Comparison of ENCODE assay signal across 8 cellular contexts in genomic region chr6:13327691-13328075, GRCh38. TPM values are rescaled to one million over a fixed set of nuclear protein-coding genes. Genes with fewer than 3 reads are reported as not detected.
DNase-seq lines count a peak whose midpoint lies in the region; ATAC-seq, FAIRE-seq and TF ChIP-seq lines count a peak whose summit lies in the region.

No MANE protein-coding gene starts in this region.

- H3K4me2 ChIP-seq in DOHH2 (ENCODE audit: low read length) (peak overlapping the region; percentile 85), GM12878 (ENCODE audit: control insufficient read depth, insufficient read depth) (peak overlapping the region; percentile 75)

- H3K9ac ChIP-seq in GM12878 (ENCODE audit: control insufficient read depth, insufficient read depth, low read length) = peak overlapping the region; percentile 86

- TF ChIP-seq RAD21 in GM12878 (IDR thresholded peaks at IDR 0.05; ENCODE audit: insufficient read depth, low read depth, low read length) = 0 out of 2 replicates have a peak, but pooled peaks have one; percentile 3

- POLR2A ChIA-PET in GM12878 (lab: Charles Lee) = interaction anchor here (1.2 to 4.0 kb wide), 8 partner anchors 13 to 109 kb away, joined by 3 to 22 read pairs (median 8); no protein-coding TSS in a partner anchor

- H3K79me2 ChIP-seq in DOHH2 (ENCODE audit: control insufficient read depth, low read length) = peaks cover 6% of the 10 kb centered on the region; the same call in 1 of the 2 replicates
- H3K79me2 ChIP-seq in GM12878 (ENCODE audit: control insufficient read depth, insufficient read depth, low read length) = peaks cover 11% of the 10 kb centered on the region

- SMC1A ChIA-PET in GM12878 (lab: Charles Lee; ENCODE audit: uncharacterized antibody, unreplicated experiment) = interaction anchor here (0.7 to 7.5 kb wide), 24 partner anchors 10 to 434 kb away, joined by 3 to 119 read pairs (median 4); no protein-coding TSS in a partner anchor

- H3F3A ChIP-seq in DOHH2 (ENCODE audit: control insufficient read depth, insufficient read depth) = peaks cover 6% of the 10 kb centered on the region; the same call in 1 of the 2 replicates

- H3K27me3 ChIP-seq in DOHH2 (ENCODE audit: control insufficient read depth, low read length) = no peaks in the 10 kb centered on the region
- no peaks in the 10 kb centered on the region for H3K27me3 ChIP-seq in GM12878 (replicated peaks in 1 of 2; ENCODE audit: control insufficient read depth in 2 of 2, insufficient read depth in 2 of 2, low read length in 1 of 2)
- H3K27me3 ChIP-seq in lung (ENCODE audit: control insufficient read depth, insufficient read depth) = no peaks in the 10 kb centered on the region
- no peaks in the 10 kb centered on the region for H3K27me3 ChIP-seq in aorta (ENCODE audit: control insufficient read depth in 1 of 2, insufficient read depth in 2 of 2, low read length in 1 of 2)

- H3K9me2 ChIP-seq in DOHH2 (replicated peaks; ENCODE audit: control insufficient read depth, low read length) = no peaks in the 10 kb centered on the region

- TF ChIP-seq EP300 in GM12878 (IDR thresholded peaks at IDR 0.05; ENCODE audit: borderline replicate concordance in 1 of 2, control insufficient read depth in 1 of 2, low read depth in 2 of 2, low read length in 2 of 2) = no peak

- peak overlapping the region; percentile 95 for H2AFZ ChIP-seq in GM12878 (ENCODE audit: control insufficient read depth, low read depth, low read length)

- BruUV-seq in GM12878 (replicated peaks; lab: Mats Ljungman, UMichigan) = no TSS peak

- H3K4me1 ChIP-seq in DOHH2 (ENCODE audit: control insufficient read depth, low read length) (peaks cover 18% of the 10 kb centered on the region), GM12878 (ENCODE audit: control insufficient read depth, insufficient read depth, low read length) (peaks cover 5% of the 10 kb centered on the region; the same call in 1 of the 2 replicates), lung (ENCODE audit: control insufficient read depth in 2 of 2, insufficient read depth in 2 of 2, low read length in 2 of 2) (no peaks in the 10 kb centered on the region), aorta (ENCODE audit: control insufficient read depth in 1 of 2, insufficient read depth in 2 of 2, low read length in 2 of 2) (no peaks in the 10 kb centered on the region)

- H3K9me3 ChIP-seq in DOHH2 (ENCODE audit: control insufficient read depth, insufficient read depth, low read length) (no peaks in the 10 kb centered on the region), GM12878 (replicated peaks; ENCODE audit: control insufficient read depth, insufficient read depth, low read length) (no peaks in the 10 kb centered on the region), lung (ENCODE audit: control insufficient read depth in 2 of 2, insufficient read depth in 1 of 2, low read length in 1 of 2) (no peaks in the 10 kb centered on the region), aorta (ENCODE audit: control insufficient read depth, low read length) (no peaks in the 10 kb centered on the region)

- H3K36me3 ChIP-seq in DOHH2 (ENCODE audit: control insufficient read depth, low read length) = no peaks in the 10 kb centered on the region; the same call in 1 of the 2 replicates
- peaks cover 0 to 13% of the 10 kb centered on the region in 2 experiments; a peak in 2 of 4 replicates for H3K36me3 ChIP-seq in GM12878 (ENCODE audit: control insufficient read depth in 2 of 2, insufficient read depth in 2 of 2, low read length in 1 of 2)
- H3K36me3 ChIP-seq in lung (ENCODE audit: control insufficient read depth in 2 of 2, insufficient read depth in 2 of 2, low read length in 2 of 2) = peaks cover 3 to 11% of the 10 kb centered on the region in 2 donors
- H3K36me3 ChIP-seq in aorta (ENCODE audit: control insufficient read depth in 1 of 2, insufficient read depth in 2 of 2, low read length in 1 of 2) = no peaks in the 10 kb centered on the region

- no peaks in the 10 kb centered on the region for H4K20me1 ChIP-seq in DOHH2 (ENCODE audit: control insufficient read depth, insufficient read depth, low read depth, low read length)
- H4K20me1 ChIP-seq in GM12878 (ENCODE audit: control insufficient read depth, insufficient read depth) = no peaks in the 10 kb centered on the region

- intact Hi-C loops in GM12878 (cut with micrococcal nuclease; ENCODE audit: unreplicated experiment) (loop anchor here (1.0 to 2.0 kb wide), 3 partner anchors 23 to 98 kb away; no protein-coding TSS in a partner anchor), aorta (cut with DNase I) (loop anchor here in 1 of 2 donors (2.0 to 5.0 kb wide), 3 partner anchors 95 to 417 kb away; no protein-coding TSS in a partner anchor)

- RAD21 ChIA-PET in GM12878 (lab: Charles Lee; ENCODE audit: unreplicated experiment) = interaction anchor here (0.5 to 10.2 kb wide), 13 partner anchors 10 to 1616 kb away, joined by 3 to 124 read pairs (median 5); partner anchors contain the start of gene NOL7

- no peak overlapping the region for H3K27ac ChIP-seq in DOHH2 (ENCODE audit: low read depth, low read length)
- H3K27ac ChIP-seq in GM12878 (ENCODE audit: control insufficient read depth, insufficient read depth) = peak overlapping the region; percentile 87
- peak overlapping the region; percentile 37 to 92 for H3K27ac ChIP-seq in lung (ENCODE audit: low read depth in 1 of 2, low read length in 1 of 2)
- H3K27ac ChIP-seq in aorta (ENCODE audit: low read depth in 1 of 2, low read length in 2 of 2) = no peak overlapping the region

- ATAC-seq in GM12878 (peak; percentile 32), lung (ENCODE audit: insufficient read depth, low FRiP score) (no peak), aorta (ENCODE audit: low FRiP score) (no peak)

- under 1% methylated on average over 10 of the region's 10 CpGs for WGBS in GM12878 (ENCODE audit: insufficient coverage, insufficient replicate concordance, low lambda C conversion rate, missing lambda C conversion rate)
- 0 to 1% methylated on average over 10 of the region's 10 CpGs for WGBS in lung, 2 donors
- 0% methylated on average over 10 of the region's 10 CpGs for WGBS in aorta, 2 donors

- CTCF ChIA-PET in GM12878 (lab: Yijun Ruan, JAX) = interaction anchor here (1.0 to 9.6 kb wide), 10 partner anchors 24 to 416 kb away, joined by 3 to 169 read pairs (median 23); partner anchors contain the start of genes NOL7 and SIRT5

- no peak for TF ChIP-seq CTCF in DOHH2 (IDR thresholded peaks at IDR 0.05; ENCODE audit: low read depth, low read length, poor library complexity, severe bottlenecking)
- no peak for TF ChIP-seq CTCF in GM12878 (IDR thresholded peaks at IDR 0.05 in 2 of 3, conservative IDR thresholded peaks at IDR 0.05 in 1 of 3; ENCODE audit: control insufficient read depth in 2 of 3, extremely low read depth in 1 of 3, insufficient read depth in 1 of 3, low read depth in 3 of 3, low read length in 3 of 3)
- TF ChIP-seq CTCF in lung (IDR thresholded peaks at IDR 0.05; ENCODE audit: control extremely low read depth, extremely low read depth) = no peak

- DNase-seq in KG1 (lab: John Stamatoyannopoulos, UW) (peak; percentile 62), GM12878 (ENCODE audit: low read depth, low spot score) (no peak), lung (ENCODE audit: low spot score) (no peak), aorta (no peak), NCI-H524 treated with DMSO at 0.1 percent for 48 hours (lab: John Stamatoyannopoulos, UW) (no peak), NCI-H2171 treated with DMSO at 0.1 percent for 48 hours (lab: John Stamatoyannopoulos, UW) (no peak), HuH-7 (ENCODE audit: low spot score) (no peak)

- no peak for FAIRE-seq in GM12878 (lab: Jason Lieb, UNC)

- no peak for TF ChIP-seq POLR2A in GM12878 (IDR thresholded peaks at IDR 0.05; ENCODE audit: low read depth, low read length)

- peak overlapping the region; percentile 90 for H3K4me3 ChIP-seq in DOHH2 (ENCODE audit: low read length)
- peak overlapping the region; percentile 90 for H3K4me3 ChIP-seq in GM12878
- H3K4me3 ChIP-seq in lung = peak overlapping the region; percentile 84
- peak overlapping the region; percentile 82 to 92 for H3K4me3 ChIP-seq in aorta (ENCODE audit: low read length in 2 of 2)

- in situ Hi-C loops in GM12878 (cut with MboI) = no loop called here

TF ChIP-seq in GM12878, 131 proteins besides CTCF, POLR2A, EP300 and RAD21 (continues in another document):
- TF ChIP-seq ATF2 (IDR thresholded peaks at IDR 0.05; ENCODE audit: low read length) = no peak
- TF ChIP-seq IRF4 (IDR thresholded peaks at IDR 0.05; ENCODE audit: low read depth, low read length) = no peak
- no peak for TF ChIP-seq MXI1 (IDR thresholded peaks at IDR 0.05; ENCODE audit: low read depth, low read length)

RNA-seq across cellular contexts. Expression of gene TBC1D7, which starts 0.7 kb away (rescaled TPM):
- total RNA-seq in GM12878 (2013; cell fraction: nucleolus; rRNA removed) = 62.0 and 68.8 TPM in 2 replicates
- total RNA-seq in GM12878 (2014; rRNA removed) (20.8 and 24.6 TPM in 2 replicates), GM12878 (2014; rRNA removed; fragmentation: Illumina TruSeq; extraction: Trizol) (19.8 and 21.9 TPM in 2 replicates), GM12878 (2021) (21.0 and 23.1 TPM in 2 replicates), lung (10 to 100 TPM; 17.1 to 30.1 TPM), aorta (10 to 100 TPM in 1 of 2 donors, 1 to 10 TPM in 1; 9.9 to 11.6 TPM)
- 24.3 TPM for polyA plus RNA-seq in GM12878 (2011; ENCODE audit: low read depth)
- polyA plus RNA-seq in GM12878 (2011; rRNA removed) (51.7 and 63.8 TPM in 2 replicates), GM12878 (2014; fragmentation: Illumina TruSeq; extraction: Trizol) (23.7 and 26.0 TPM in 2 replicates), GM12878 (2014; fragmentation: Nextera tagmentation; extraction: Ambion mirVana) (10 to 100 TPM; 36.5 to 39.3 TPM), GM12878 (2014; rRNA removed) (20.1 and 20.9 TPM in 2 replicates), GM12878 (2016; fragmentation: Nextera tagmentation; extraction: Ambion mirVana) (10 to 100 TPM; 57.7 to 65.9 TPM), lung (10 to 100 TPM; 19.8 to 20.1 TPM), aorta (1 to 10 TPM; 6.0 to 8.8 TPM)
- 28.9 and 39.1 TPM in 2 replicates for polyA plus RNA-seq in GM12878 (2011; cell fraction: cytosol; rRNA removed)
- 34.2 and 40.4 TPM in 2 replicates for polyA plus RNA-seq in GM12878 (2011; cell fraction: nucleus; rRNA removed)
- polyA plus RNA-seq in GM12878 (2012) = 21.2 and 26.7 TPM in 2 replicates
- polyA minus RNA-seq in GM12878 (2011; rRNA and poly(A)+ RNA removed) = 35.0 and 64.7 TPM in 2 replicates
- polyA minus RNA-seq in GM12878 (2011; cell fraction: cytosol; rRNA and poly(A)+ RNA removed) = 12.4 and 14.1 TPM in 2 replicates
- 38.0 and 56.2 TPM in 2 replicates for polyA minus RNA-seq in GM12878 (2011; cell fraction: nucleus; rRNA and poly(A)+ RNA removed)

Comparison
In these comparisons a context has a peak if more than half of its experiments do, and no peak if none do; other contexts are left out.
1. H3K27ac ChIP-seq: peak in GM12878 (single experiment) and lung (2 of 2); none in DOHH2 (single experiment) and aorta (0 of 2).
2. Peak in every context shown above with its lines, with median percentiles within 50 percentile points of each other: H3K4me3 ChIP-seq.